ENCODE assay signal across 11 cellular contexts in the genomic region with DNA sequence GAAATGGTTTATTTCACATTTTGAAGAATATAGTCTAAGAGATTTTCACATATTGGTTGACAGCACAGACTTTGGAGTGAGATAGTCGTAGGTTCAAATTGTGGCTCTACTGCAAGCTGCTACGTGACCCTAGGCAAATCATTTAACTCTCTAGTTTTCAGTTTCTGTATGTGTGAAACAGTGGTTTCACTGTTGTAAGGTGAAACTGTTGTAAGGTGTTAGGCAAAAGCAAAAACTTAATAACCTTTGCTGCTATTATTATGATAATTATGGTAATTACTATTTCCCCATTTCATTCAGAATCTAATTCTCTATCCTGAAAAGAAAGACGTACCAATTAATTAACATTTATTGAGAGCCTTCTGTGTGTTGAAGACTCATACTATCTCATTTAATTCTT.
A peak's percentile ranks its signal among the peaks of the same experiment; 100 is the strongest.
DNase-seq lines count a peak whose midpoint lies in the region; ATAC-seq and TF ChIP-seq lines count a peak whose summit lies in the region.
"Had no signal": no experiment of that assay in that cellular context is flagged by ENCODE, and none has a peak within 500 bp of the region (broad histone marks: within the 10 kb centered on the region; RNA-seq: fewer than 3 reads in every experiment).

No MANE protein-coding gene starts in this region.

- no peaks in the 10 kb centered on the region for H3K27me3 Mint-ChIP-seq in activated CD4-positive, alpha-beta memory T cell treated with anti-CD3 and anti-CD28 coated beads, Interleukin-2, amount 10 ng/mL, durations not matched to agents 7 days and 5 days
- no peaks in the 10 kb centered on the region for H3K27me3 Mint-ChIP-seq in glutamatergic neuron (ENCODE audit: unreplicated experiment)
- H3K27me3 Mint-ChIP-seq: naive B cell had no signal

- H3K9me3 ChIP-seq in left ventricle myocardium inferior (replicated peaks): no peaks in the 10 kb centered on the region
- no peaks in the 10 kb centered on the region for H3K9me3 ChIP-seq in PC-9 (ENCODE audit: insufficient read depth, low read depth)
- H3K9me3 ChIP-seq: spleen had no signal

- H3K4me1 ChIP-seq in left ventricle myocardium inferior (no peaks in the 10 kb centered on the region), PC-9 (replicated peaks; ENCODE audit: insufficient read depth) (no peaks in the 10 kb centered on the region)
- H3K4me1 ChIP-seq: spleen had no signal

- CTCF ChIA-PET in activated CD4-positive, alpha-beta memory T cell treated with anti-CD3 and anti-CD28 coated beads, Interleukin-2, amount 10 ng/mL, durations not matched to agents 7 days and 5 days (lab: Charles Lee): no interaction called here
- CTCF ChIA-PET in PC-9 (lab: Charles Lee): no interaction called here

- no peak overlapping the region for H2AFZ ChIP-seq in PC-9

- H3K27me3 ChIP-seq in left ventricle myocardium inferior (ENCODE audit: low read depth) (no peaks in the 10 kb centered on the region), PC-9 (ENCODE audit: insufficient read depth, low read depth) (no peaks in the 10 kb centered on the region)
- H3K27me3 ChIP-seq: spleen had no signal

- peak overlapping the region; percentile 49 for H3K27ac Mint-ChIP-seq in activated CD4-positive, alpha-beta memory T cell treated with anti-CD3 and anti-CD28 coated beads, Interleukin-2, amount 10 ng/mL, durations not matched to agents 7 days and 5 days
- no peak overlapping the region for H3K27ac Mint-ChIP-seq in glutamatergic neuron (ENCODE audit: unreplicated experiment)

- H3K36me3 ChIP-seq in left ventricle myocardium inferior (peaks cover 46% of the 10 kb centered on the region), PC-9 (ENCODE audit: low read depth) (no peaks in the 10 kb centered on the region)

- H3K4me2 ChIP-seq in PC-9: no peak overlapping the region

- no peak overlapping the region for H3K4me3 Mint-ChIP-seq in activated CD4-positive, alpha-beta memory T cell treated with anti-CD3 and anti-CD28 coated beads, Interleukin-2, amount 10 ng/mL, durations not matched to agents 7 days and 5 days
- no peak overlapping the region for H3K4me3 Mint-ChIP-seq in glutamatergic neuron (ENCODE audit: unreplicated experiment)
- H3K4me3 Mint-ChIP-seq: naive B cell had no signal

- H3K4me1 Mint-ChIP-seq in activated CD4-positive, alpha-beta memory T cell treated with anti-CD3 and anti-CD28 coated beads, Interleukin-2, amount 10 ng/mL, durations not matched to agents 7 days and 5 days: peaks cover 15% of the 10 kb centered on the region
- H3K4me1 Mint-ChIP-seq in glutamatergic neuron (ENCODE audit: low read depth, unreplicated experiment): peaks cover 4% of the 10 kb centered on the region
- H3K4me1 Mint-ChIP-seq: naive B cell had no signal

- no peak overlapping the region for H3K4me3 ChIP-seq in left ventricle myocardium inferior
- H3K4me3 ChIP-seq in PC-9: no peak overlapping the region
- H3K4me3 ChIP-seq: spleen had no signal

- no peaks in the 10 kb centered on the region for H3K79me2 ChIP-seq in PC-9 (ENCODE audit: low read depth)

- no peaks in the 10 kb centered on the region for H3K9me3 Mint-ChIP-seq in activated CD4-positive, alpha-beta memory T cell treated with anti-CD3 and anti-CD28 coated beads, Interleukin-2, amount 10 ng/mL, durations not matched to agents 7 days and 5 days
- no peaks in the 10 kb centered on the region for H3K9me3 Mint-ChIP-seq in glutamatergic neuron (ENCODE audit: unreplicated experiment)
- H3K9me3 Mint-ChIP-seq: naive B cell had no signal

- peaks cover 27% of the 10 kb centered on the region for H3K36me3 Mint-ChIP-seq in activated CD4-positive, alpha-beta memory T cell treated with anti-CD3 and anti-CD28 coated beads, Interleukin-2, amount 10 ng/mL, durations not matched to agents 7 days and 5 days (ENCODE audit: low read depth)
- peaks cover 3% of the 10 kb centered on the region for H3K36me3 Mint-ChIP-seq in glutamatergic neuron (ENCODE audit: unreplicated experiment)

- peak; percentile 98 for ATAC-seq in GM18858 (IDR thresholded peaks at IDR 0.05; ENCODE audit: unreplicated experiment)
- ATAC-seq in GM21390 (IDR thresholded peaks at IDR 0.05; ENCODE audit: unreplicated experiment): peak; percentile 99
- ATAC-seq in HG03045 (IDR thresholded peaks at IDR 0.05; ENCODE audit: unreplicated experiment): peak; percentile 99

- no TSS peak for BruUV-seq in PC-9 (replicated peaks; lab: Mats Ljungman, UMichigan)

- POLR2A ChIA-PET in activated CD4-positive, alpha-beta memory T cell treated with anti-CD3 and anti-CD28 coated beads, Interleukin-2, amount 10 ng/mL, durations not matched to agents 7 days and 5 days (lab: Charles Lee): no interaction called here
- POLR2A ChIA-PET in PC-9 (lab: Charles Lee; ENCODE audit: unreplicated experiment): no interaction called here

- H3K9me2 ChIP-seq in PC-9 (ENCODE audit: insufficient read depth): no peaks in the 10 kb centered on the region

- no peak for DNase-seq in activated CD4-positive, alpha-beta memory T cell treated with anti-CD3 and anti-CD28 coated beads, Interleukin-2, amount 10 ng/mL, durations not matched to agents 7 days and 5 days
- DNase-seq in NCI-H1092 treated with DMSO at 0.1 percent for 48 hours (lab: John Stamatoyannopoulos, UW): no peak
- no peak for DNase-seq in glutamatergic neuron
- DNase-seq in left ventricle myocardium inferior: no peak
- no peak for DNase-seq in PC-9
- DNase-seq: naive B cell, spleen, T-helper 9 cell had no signal

- intact Hi-C loops in left ventricle myocardium inferior (cut with micrococcal nuclease) (no loop called here), PC-9 (cut with micrococcal nuclease; ENCODE audit: unreplicated experiment) (no loop called here)

- TF ChIP-seq CTCF in glutamatergic neuron (IDR thresholded peaks at IDR 0.05; ENCODE audit: partially characterized antibody, unreplicated experiment) (no peak), left ventricle myocardium inferior (IDR thresholded peaks at IDR 0.05; ENCODE audit: borderline replicate concordance) (no peak), PC-9 (conservative IDR thresholded peaks at IDR 0.05) (no peak)

- no peak overlapping the region for H3K27ac ChIP-seq in left ventricle myocardium inferior (replicated peaks)
- no peak overlapping the region for H3K27ac ChIP-seq in PC-9
- H3K27ac ChIP-seq: spleen had no signal

- H3F3A ChIP-seq in PC-9 (ENCODE audit: insufficient read depth, low read depth): no peaks in the 10 kb centered on the region

- no peaks in the 10 kb centered on the region for H4K20me1 ChIP-seq in PC-9 (ENCODE audit: insufficient read depth)
